In genomic region chr1:230230948-230231738, GRCh38 we compare ENCODE assay signal across 1 cellular context.
TF ChIP-seq lines count a peak whose summit lies in the region.

No MANE protein-coding gene starts in this region.

TF ChIP-seq in SK-N-SH treated with all-trans-retinoic acid at 6 μM for 48 hours, 23 proteins besides CTCF, POLR2A, EP300 and RAD21 (continued from another document):
- TF ChIP-seq POU6F1 (CRISPR knock-in tag; IDR thresholded peaks at IDR 0.05; ENCODE audit: borderline replicate concordance, low read depth) = no peak
- no peak for TF ChIP-seq TSHZ2 (CRISPR knock-in tag; IDR thresholded peaks at IDR 0.05)
- TF ChIP-seq SNAI2 (CRISPR knock-in tag; IDR thresholded peaks at IDR 0.05) = no peak
- TF ChIP-seq PPARA (CRISPR knock-in tag; IDR thresholded peaks at IDR 0.05; ENCODE audit: borderline replicate concordance) = no peak
- no peak for TF ChIP-seq ISL1 (CRISPR knock-in tag; IDR thresholded peaks at IDR 0.05)
- TF ChIP-seq GLIS3 (CRISPR knock-in tag; IDR thresholded peaks at IDR 0.05) = no peak
- TF ChIP-seq ZFP30 (CRISPR knock-in tag; IDR thresholded peaks at IDR 0.05) = no peak
- TF ChIP-seq ZNF70 (CRISPR knock-in tag; IDR thresholded peaks at IDR 0.05) = no peak
- TF ChIP-seq, protein P1, sequence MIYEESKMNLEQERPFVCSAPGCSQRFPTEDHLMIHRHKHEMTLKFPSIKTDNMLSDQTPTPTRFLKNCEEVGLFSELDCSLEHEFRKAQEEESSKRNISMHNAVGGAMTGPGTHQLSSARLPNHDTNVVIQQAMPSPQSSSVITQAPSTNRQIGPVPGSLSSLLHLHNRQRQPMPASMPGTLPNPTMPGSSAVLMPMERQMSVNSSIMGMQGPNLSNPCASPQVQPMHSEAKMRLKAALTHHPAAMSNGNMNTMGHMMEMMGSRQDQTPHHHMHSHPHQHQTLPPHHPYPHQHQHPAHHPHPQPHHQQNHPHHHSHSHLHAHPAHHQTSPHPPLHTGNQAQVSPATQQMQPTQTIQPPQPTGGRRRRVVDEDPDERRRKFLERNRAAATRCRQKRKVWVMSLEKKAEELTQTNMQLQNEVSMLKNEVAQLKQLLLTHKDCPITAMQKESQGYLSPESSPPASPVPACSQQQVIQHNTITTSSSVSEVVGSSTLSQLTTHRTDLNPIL (CRISPR knock-in tag; IDR thresholded peaks at IDR 0.05; ENCODE audit: low read depth) = no peak
- no peak for TF ChIP-seq ZNF565 (CRISPR knock-in tag; conservative IDR thresholded peaks at IDR 0.05; ENCODE audit: low read depth)
- TF ChIP-seq, protein P2, sequence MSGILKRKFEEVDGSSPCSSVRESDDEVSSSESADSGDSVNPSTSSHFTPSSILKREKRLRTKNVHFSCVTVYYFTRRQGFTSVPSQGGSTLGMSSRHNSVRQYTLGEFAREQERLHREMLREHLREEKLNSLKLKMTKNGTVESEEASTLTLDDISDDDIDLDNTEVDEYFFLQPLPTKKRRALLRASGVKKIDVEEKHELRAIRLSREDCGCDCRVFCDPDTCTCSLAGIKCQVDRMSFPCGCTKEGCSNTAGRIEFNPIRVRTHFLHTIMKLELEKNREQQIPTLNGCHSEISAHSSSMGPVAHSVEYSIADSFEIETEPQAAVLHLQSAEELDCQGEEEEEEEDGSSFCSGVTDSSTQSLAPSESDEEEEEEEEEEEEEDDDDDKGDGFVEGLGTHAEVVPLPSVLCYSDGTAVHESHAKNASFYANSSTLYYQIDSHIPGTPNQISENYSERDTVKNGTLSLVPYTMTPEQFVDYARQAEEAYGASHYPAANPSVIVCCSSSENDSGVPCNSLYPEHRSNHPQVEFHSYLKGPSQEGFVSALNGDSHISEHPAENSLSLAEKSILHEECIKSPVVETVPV (CRISPR knock-in tag; IDR thresholded peaks at IDR 0.05) = no peak
- no peak for TF ChIP-seq ZFP3 (CRISPR knock-in tag; IDR thresholded peaks at IDR 0.05)
- TF ChIP-seq ESRRG (CRISPR knock-in tag; IDR thresholded peaks at IDR 0.05) = no peak
